ENCODE assay signal across 1 cellular context in genomic region chr19:10403137-10404021, GRCh38.
A peak's percentile ranks its signal among the peaks of the same experiment; 100 is the strongest.
TF ChIP-seq lines count a peak whose summit lies in the region.

CDC37 (minus strand) TSS chr19:10403542; CDS start chr19:10403479, 63 bp downstream.

TF ChIP-seq in HepG2, 621 proteins besides CTCF, POLR2A, EP300 and RAD21 (continued from another document and continues in another):
- TF ChIP-seq, protein P1, sequence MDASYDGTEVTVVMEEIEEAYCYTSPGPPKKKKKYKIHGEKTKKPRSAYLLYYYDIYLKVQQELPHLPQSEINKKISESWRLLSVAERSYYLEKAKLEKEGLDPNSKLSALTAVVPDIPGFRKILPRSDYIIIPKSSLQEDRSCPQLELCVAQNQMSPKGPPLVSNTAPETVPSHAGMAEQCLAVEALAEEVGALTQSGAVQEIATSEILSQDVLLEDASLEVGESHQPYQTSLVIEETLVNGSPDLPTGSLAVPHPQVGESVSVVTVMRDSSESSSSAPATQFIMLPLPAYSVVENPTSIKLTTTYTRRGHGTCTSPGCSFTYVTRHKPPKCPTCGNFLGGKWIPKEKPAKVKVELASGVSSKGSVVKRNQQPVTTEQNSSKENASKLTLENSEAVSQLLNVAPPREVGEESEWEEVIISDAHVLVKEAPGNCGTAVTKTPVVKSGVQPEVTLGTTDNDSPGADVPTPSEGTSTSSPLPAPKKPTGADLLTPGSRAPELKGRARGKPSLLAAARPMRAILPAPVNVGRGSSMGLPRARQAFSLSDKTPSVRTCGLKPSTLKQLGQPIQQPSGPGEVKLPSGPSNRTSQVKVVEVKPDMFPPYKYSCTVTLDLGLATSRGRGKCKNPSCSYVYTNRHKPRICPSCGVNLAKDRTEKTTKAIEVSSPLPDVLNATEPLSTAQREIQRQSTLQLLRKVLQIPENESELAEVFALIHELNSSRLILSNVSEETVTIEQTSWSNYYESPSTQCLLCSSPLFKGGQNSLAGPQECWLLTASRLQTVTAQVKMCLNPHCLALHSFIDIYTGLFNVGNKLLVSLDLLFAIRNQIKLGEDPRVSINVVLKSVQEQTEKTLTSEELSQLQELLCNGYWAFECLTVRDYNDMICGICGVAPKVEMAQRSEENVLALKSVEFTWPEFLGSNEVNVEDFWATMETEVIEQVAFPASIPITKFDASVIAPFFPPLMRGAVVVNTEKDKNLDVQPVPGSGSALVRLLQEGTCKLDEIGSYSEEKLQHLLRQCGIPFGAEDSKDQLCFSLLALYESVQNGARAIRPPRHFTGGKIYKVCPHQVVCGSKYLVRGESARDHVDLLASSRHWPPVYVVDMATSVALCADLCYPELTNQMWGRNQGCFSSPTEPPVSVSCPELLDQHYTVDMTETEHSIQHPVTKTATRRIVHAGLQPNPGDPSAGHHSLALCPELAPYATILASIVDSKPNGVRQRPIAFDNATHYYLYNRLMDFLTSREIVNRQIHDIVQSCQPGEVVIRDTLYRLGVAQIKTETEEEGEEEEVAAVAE (CRISPR knock-in tag; IDR thresholded peaks at IDR 0.05; ENCODE audit: borderline replicate concordance) = no peak
- TF ChIP-seq BRD4 (CRISPR knock-in tag; IDR thresholded peaks at IDR 0.05) (no peak), ZNF609 (CRISPR knock-in tag; IDR thresholded peaks at IDR 0.05; ENCODE audit: borderline replicate concordance) (no peak), NCOR1 (IDR thresholded peaks at IDR 0.05; ENCODE audit: borderline replicate concordance, low read length) (no peak), MYPOP (CRISPR knock-in tag; IDR thresholded peaks at IDR 0.05) (no peak), JUN (CRISPR knock-in tag; IDR thresholded peaks at IDR 0.05) (no peak; the same call in 1 of the 2 replicates), TOPORS (CRISPR knock-in tag; IDR thresholded peaks at IDR 0.05) (no peak), MAFF (IDR thresholded peaks at IDR 0.05; ENCODE audit: low read depth, low read length) (no peak), ZFP1 (CRISPR knock-in tag; IDR thresholded peaks at IDR 0.05) (no peak), ZFP36L2 (CRISPR knock-in tag; IDR thresholded peaks at IDR 0.05) (no peak), ZNF33A (CRISPR knock-in tag; IDR thresholded peaks at IDR 0.05; ENCODE audit: borderline replicate concordance) (no peak), AHR (CRISPR knock-in tag; IDR thresholded peaks at IDR 0.05) (no peak), ETS1 (CRISPR knock-in tag; IDR thresholded peaks at IDR 0.05) (peak; percentile 77; the same call in 1 of the 2 replicates), ZNF782 (CRISPR knock-in tag; IDR thresholded peaks at IDR 0.05; ENCODE audit: borderline replicate concordance) (peak; percentile 49; the same call in 1 of the 2 replicates), ZSCAN20 (CRISPR knock-in tag; IDR thresholded peaks at IDR 0.05; ENCODE audit: borderline replicate concordance) (no peak), ZSCAN31 (CRISPR knock-in tag; IDR thresholded peaks at IDR 0.05; ENCODE audit: low read depth) (no peak; the same call in 1 of the 2 replicates), SIX1 (CRISPR knock-in tag; IDR thresholded peaks at IDR 0.05; ENCODE audit: borderline replicate concordance) (no peak), ZNF777 (CRISPR knock-in tag; IDR thresholded peaks at IDR 0.05) (peak; percentile 59; the same call in 1 of the 2 replicates), HNRNPUL1 (IDR thresholded peaks at IDR 0.05; ENCODE audit: low read depth, low read length) (no peak), FOXA1 (IDR thresholded peaks at IDR 0.05) (no peak), FOXA1 (CRISPR knock-in tag; IDR thresholded peaks at IDR 0.05) (no peak; the same call in none of the 2 replicates), ZNF674 (CRISPR knock-in tag; IDR thresholded peaks at IDR 0.05; ENCODE audit: low read depth) (no peak), NFKB2 (CRISPR knock-in tag; IDR thresholded peaks at IDR 0.05; ENCODE audit: borderline replicate concordance) (peak; percentile 83; the same call in 1 of the 2 replicates), ZBTB1 (CRISPR knock-in tag; IDR thresholded peaks at IDR 0.05; ENCODE audit: borderline replicate concordance) (no peak), KLF13 (CRISPR knock-in tag; IDR thresholded peaks at IDR 0.05) (no peak), ZNF558 (CRISPR knock-in tag; IDR thresholded peaks at IDR 0.05; ENCODE audit: borderline replicate concordance) (no peak; the same call in 1 of the 2 replicates), TBL1XR1 (IDR thresholded peaks at IDR 0.05; ENCODE audit: borderline replicate concordance, low read length, partially characterized antibody) (peak; percentile 26), NR2F1 (CRISPR knock-in tag; IDR thresholded peaks at IDR 0.05) (no peak), YEATS4 (CRISPR knock-in tag; IDR thresholded peaks at IDR 0.05; ENCODE audit: borderline replicate concordance) (peak; percentile 88), HDAC2 (CRISPR knock-in tag; IDR thresholded peaks at IDR 0.05) (peak; percentile 53; the same call in 1 of the 2 replicates), IKZF1 (IDR thresholded peaks at IDR 0.05) (no peak), ZNF24 (IDR thresholded peaks at IDR 0.05) (no peak), ZNF12 (CRISPR knock-in tag; IDR thresholded peaks at IDR 0.05) (no peak), ZNF577 (CRISPR knock-in tag; IDR thresholded peaks at IDR 0.05; ENCODE audit: borderline replicate concordance, low read depth) (no peak), ZNF160 (CRISPR knock-in tag; IDR thresholded peaks at IDR 0.05) (peak; percentile 54; the same call in 1 of the 2 replicates), MBNL3 (CRISPR knock-in tag; conservative IDR thresholded peaks at IDR 0.05) (no peak), KLF6 (CRISPR knock-in tag; IDR thresholded peaks at IDR 0.05) (no peak), NCOA2 (CRISPR knock-in tag; IDR thresholded peaks at IDR 0.05) (no peak), TCF7L2 (IDR thresholded peaks at IDR 0.05; ENCODE audit: low read depth, low read length) (no peak), ZC3H4 (CRISPR knock-in tag; IDR thresholded peaks at IDR 0.05; ENCODE audit: borderline replicate concordance) (no peak), PLRG1 (conservative IDR thresholded peaks at IDR 0.05) (no peak), ZFP36L1 (CRISPR knock-in tag; IDR thresholded peaks at IDR 0.05) (no peak), CBFB (CRISPR knock-in tag; IDR thresholded peaks at IDR 0.05) (0 out of 2 replicates have a peak, but pooled peaks have one; percentile 8), ATF7 (IDR thresholded peaks at IDR 0.05) (peak; percentile 91), ATF7 (CRISPR knock-in tag; IDR thresholded peaks at IDR 0.05) (no peak), PHF8 (CRISPR knock-in tag; IDR thresholded peaks at IDR 0.05) (peak; percentile 60; the same call in 1 of the 2 replicates), HNRNPL (IDR thresholded peaks at IDR 0.05; ENCODE audit: low read depth, low read length) (no peak), NFE2L2 (IDR thresholded peaks at IDR 0.05; ENCODE audit: low read length) (no peak), HDAC6 (IDR thresholded peaks at IDR 0.05; ENCODE audit: low read depth, low read length) (no peak), ZNF235 (CRISPR knock-in tag; IDR thresholded peaks at IDR 0.05; ENCODE audit: borderline replicate concordance) (no peak), ZFP36 (IDR thresholded peaks at IDR 0.05; ENCODE audit: borderline replicate concordance, low read depth, low read length, partially characterized antibody) (no peak), IRF1 (CRISPR knock-in tag; IDR thresholded peaks at IDR 0.05; ENCODE audit: low read depth) (0 out of 2 replicates have a peak, but pooled peaks have one; percentile 30), NONO (IDR thresholded peaks at IDR 0.05) (no peak), NONO (CRISPR knock-in tag; conservative IDR thresholded peaks at IDR 0.05) (peak; percentile 53; the same call in 1 of the 2 replicates), XBP1 (CRISPR knock-in tag; IDR thresholded peaks at IDR 0.05) (no peak), CCAR2 (optimal IDR thresholded peaks at IDR 0.05; ENCODE audit: low read depth, low read length) (no peak)
- TF ChIP-seq, protein P2, sequence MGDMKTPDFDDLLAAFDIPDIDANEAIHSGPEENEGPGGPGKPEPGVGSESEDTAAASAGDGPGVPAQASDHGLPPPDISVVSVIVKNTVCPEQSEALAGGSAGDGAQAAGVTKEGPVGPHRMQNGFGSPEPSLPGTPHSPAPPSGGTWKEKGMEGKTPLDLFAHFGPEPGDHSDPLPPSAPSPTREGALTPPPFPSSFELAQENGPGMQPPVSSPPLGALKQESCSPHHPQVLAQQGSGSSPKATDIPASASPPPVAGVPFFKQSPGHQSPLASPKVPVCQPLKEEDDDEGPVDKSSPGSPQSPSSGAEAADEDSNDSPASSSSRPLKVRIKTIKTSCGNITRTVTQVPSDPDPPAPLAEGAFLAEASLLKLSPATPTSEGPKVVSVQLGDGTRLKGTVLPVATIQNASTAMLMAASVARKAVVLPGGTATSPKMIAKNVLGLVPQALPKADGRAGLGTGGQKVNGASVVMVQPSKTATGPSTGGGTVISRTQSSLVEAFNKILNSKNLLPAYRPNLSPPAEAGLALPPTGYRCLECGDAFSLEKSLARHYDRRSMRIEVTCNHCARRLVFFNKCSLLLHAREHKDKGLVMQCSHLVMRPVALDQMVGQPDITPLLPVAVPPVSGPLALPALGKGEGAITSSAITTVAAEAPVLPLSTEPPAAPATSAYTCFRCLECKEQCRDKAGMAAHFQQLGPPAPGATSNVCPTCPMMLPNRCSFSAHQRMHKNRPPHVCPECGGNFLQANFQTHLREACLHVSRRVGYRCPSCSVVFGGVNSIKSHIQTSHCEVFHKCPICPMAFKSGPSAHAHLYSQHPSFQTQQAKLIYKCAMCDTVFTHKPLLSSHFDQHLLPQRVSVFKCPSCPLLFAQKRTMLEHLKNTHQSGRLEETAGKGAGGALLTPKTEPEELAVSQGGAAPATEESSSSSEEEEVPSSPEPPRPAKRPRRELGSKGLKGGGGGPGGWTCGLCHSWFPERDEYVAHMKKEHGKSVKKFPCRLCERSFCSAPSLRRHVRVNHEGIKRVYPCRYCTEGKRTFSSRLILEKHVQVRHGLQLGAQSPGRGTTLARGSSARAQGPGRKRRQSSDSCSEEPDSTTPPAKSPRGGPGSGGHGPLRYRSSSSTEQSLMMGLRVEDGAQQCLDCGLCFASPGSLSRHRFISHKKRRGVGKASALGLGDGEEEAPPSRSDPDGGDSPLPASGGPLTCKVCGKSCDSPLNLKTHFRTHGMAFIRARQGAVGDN (CRISPR knock-in tag; IDR thresholded peaks at IDR 0.05) = peak; percentile 58
